20 cellular contexts compared by ENCODE assay signal in the genomic region with DNA sequence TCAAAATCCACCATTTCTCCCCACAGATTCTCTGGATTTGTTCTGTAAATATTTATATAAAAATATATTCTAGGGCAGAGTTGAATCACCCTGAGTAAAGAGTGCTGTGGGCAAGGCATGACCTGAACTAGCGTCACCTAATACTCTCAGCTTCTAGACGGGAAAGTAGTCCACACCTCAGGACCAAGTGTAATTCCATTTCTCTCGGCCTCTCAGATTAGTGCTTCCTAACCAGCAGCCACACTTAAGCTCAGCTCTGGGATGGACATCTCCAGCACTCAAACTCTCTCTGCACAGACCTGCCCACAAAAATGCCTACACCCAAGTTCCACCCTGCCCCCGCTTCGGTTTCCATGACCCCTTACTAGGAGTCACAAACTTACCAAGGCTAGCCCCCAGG. TPM values are rescaled to one million over a fixed set of nuclear protein-coding genes. Genes with fewer than 3 reads are reported as not detected.
A peak's percentile ranks its signal among the peaks of the same experiment; 100 is the strongest.
DNase-seq lines count a peak whose midpoint lies in the region; FAIRE-seq and TF ChIP-seq lines count a peak whose summit lies in the region.
"Had no signal": no experiment of that assay in that cellular context is flagged by ENCODE, and none has a peak within 500 bp of the region (broad histone marks: within the 10 kb centered on the region; RNA-seq: fewer than 3 reads in every experiment).

No MANE protein-coding gene starts in this region.

- no peak overlapping the region for H2BK12ac ChIP-seq in mesenchymal stem cell (ENCODE audit: low read length in 2 of 2)

- H3K4me1 ChIP-seq in mammary epithelial cell (ENCODE audit: insufficient read depth, low read length) (peaks cover 23% of the 10 kb centered on the region), Loucy (ENCODE audit: insufficient read depth, low read length, poor library complexity, severe bottlenecking) (peaks cover 79% of the 10 kb centered on the region), mesenchymal stem cell (ENCODE audit: control insufficient read depth, insufficient read depth, low read depth, low read length) (peaks cover 37% of the 10 kb centered on the region), mesendoderm (ENCODE audit: control insufficient read depth, low read depth, low read length) (no peaks in the 10 kb centered on the region), small intestine (ENCODE audit: control insufficient read depth in 2 of 2, insufficient read depth in 1 of 2, low read depth in 1 of 2, low read length in 1 of 2) (peaks cover 2% of the 10 kb centered on the region in 2 donors)

- H3K79me1 ChIP-seq in mesenchymal stem cell (replicated peaks; ENCODE audit: low read length, poor library complexity, severe bottlenecking), result peaks cover 23% of the 10 kb centered on the region
- H3K79me1 ChIP-seq in mesendoderm (ENCODE audit: low read length), result peaks cover 7% of the 10 kb centered on the region

- in situ Hi-C loops in mammary epithelial cell (cut with MboI; ENCODE audit: low sequenced_read_pairs in 2 of 2), result no loop called here

- CTCF ChIA-PET in mammary epithelial cell (lab: Charles Lee; ENCODE audit: low non-redundant PET), result no interaction called here
- CTCF ChIA-PET in MCF 10A (lab: Yijun Ruan, JAX), result interaction anchor here (0.6 to 1.1 kb wide), 4 partner anchors 42 to 232 kb away, joined by 3 to 4 read pairs (median 3); no protein-coding TSS in a partner anchor

- WGBS in mammary epithelial cell (ENCODE audit: low coverage, missing lambda C conversion rate), result 98% methylated on average over 5 of the region's 5 CpGs
- 97% methylated on average over 5 of the region's 5 CpGs for WGBS in mesenchymal stem cell
- WGBS in mesendoderm (ENCODE audit: extremely low coverage, insufficient coverage, low lambda C conversion rate), result no CpG with 5 or more reads among the region's 5 CpGs
- WGBS in small intestine, 3 donors, result 91 to 93% (median 91%) methylated on average over 5 of the region's 5 CpGs

- H3K27me3 Mint-ChIP-seq in MCF 10A (ENCODE audit: insufficient read depth, unreplicated experiment), result no peaks in the 10 kb centered on the region

- DNase-seq in mammary epithelial cell (no peak), MCF 10A (ENCODE audit: unreplicated experiment) (no peak), cerebellar cortex (ENCODE audit: low spot score) (peak; percentile 43), mesenchymal stem cell (no peak), mesendoderm (no peak), NCI-H2107 treated with DMSO at 0.1 percent for 48 hours (lab: John Stamatoyannopoulos, UW; ENCODE audit: unreplicated experiment) (no peak), small intestine (no peak)
- DNase-seq: 8988T, EL, NCI-H1694, NCI-H2081, NCI-H2171 treated with DMSO at 0.1 percent for 48 hours, NCI-H524 treated with DMSO at 0.1 percent for 48 hours, NCI-H82 had no signal

- no peaks in the 10 kb centered on the region for H3K79me2 ChIP-seq in mammary epithelial cell (ENCODE audit: insufficient read depth, low read length)
- peaks cover 22% of the 10 kb centered on the region; the same call in 1 of the 2 replicates for H3K79me2 ChIP-seq in Loucy (ENCODE audit: insufficient read depth, low read length)
- H3K79me2 ChIP-seq in mesendoderm (ENCODE audit: control insufficient read depth, insufficient read depth, low read length), result peaks cover 4% of the 10 kb centered on the region

- peaks cover 14% of the 10 kb centered on the region for H3K36me3 Mint-ChIP-seq in MCF 10A (ENCODE audit: insufficient read depth, unreplicated experiment)

- H3K27ac ChIP-seq in mammary epithelial cell (ENCODE audit: insufficient read depth, low read depth, low read length) (no peak overlapping the region), mesenchymal stem cell (ENCODE audit: low read length, poor library complexity, severe bottlenecking) (no peak overlapping the region), mesendoderm (ENCODE audit: low read depth, low read length) (no peak overlapping the region), small intestine (ENCODE audit: low read depth in 1 of 2, low read length in 1 of 2) (no peak overlapping the region)
- H3K27ac ChIP-seq: C4-2B, KMS-11, SJSA1 had no signal

- peak overlapping the region; percentile 67 for H2AK5ac ChIP-seq in mesenchymal stem cell (ENCODE audit: low read length, severe bottlenecking)
- no peak overlapping the region for H2AK5ac ChIP-seq in mesendoderm (ENCODE audit: low read length)

- H3K4me2 ChIP-seq in mammary epithelial cell (ENCODE audit: insufficient read depth, low read depth, low read length), result no peak overlapping the region
- H3K4me2 ChIP-seq in Loucy (ENCODE audit: low read depth, low read length, poor library complexity, severe bottlenecking), result peak overlapping the region; percentile 9
- no peak overlapping the region for H3K4me2 ChIP-seq in mesenchymal stem cell (ENCODE audit: low read length, poor library complexity, severe bottlenecking)
- no peak overlapping the region for H3K4me2 ChIP-seq in mesendoderm (ENCODE audit: low read length)
- H3K4me2 ChIP-seq: KMS-11 had no signal

- POLR2A ChIA-PET in MCF 10A (lab: Yijun Ruan, JAX), result interaction anchor here (0.8 to 5.1 kb wide), 4 partner anchors 9 to 43 kb away, joined by 3 to 63 read pairs (median 30); no protein-coding TSS in a partner anchor

- H3K14ac ChIP-seq in mesenchymal stem cell (ENCODE audit: low read length in 2 of 2), result no peak overlapping the region

- H4K5ac ChIP-seq in mesendoderm (ENCODE audit: low read length), result no peak overlapping the region

- no peak overlapping the region for H4K91ac ChIP-seq in mesenchymal stem cell (ENCODE audit: low read length)

- no peaks in the 10 kb centered on the region for H3K9me2 ChIP-seq in Loucy (replicated peaks; ENCODE audit: low read depth, low read length)

- no peak overlapping the region for H2BK15ac ChIP-seq in mesenchymal stem cell (ENCODE audit: low read depth, poor library complexity, severe bottlenecking)
- H2BK15ac ChIP-seq in mesendoderm (replicated peaks; ENCODE audit: low read depth), result no peak overlapping the region

- H3K23ac ChIP-seq in mesenchymal stem cell (ENCODE audit: low read length in 2 of 2) (no peak overlapping the region), mesendoderm (ENCODE audit: low read length) (no peak overlapping the region)

- H2BK5ac ChIP-seq in mesenchymal stem cell (ENCODE audit: low read depth, low read length, poor library complexity, severe bottlenecking) (no peak overlapping the region), mesendoderm (ENCODE audit: low read length) (no peak overlapping the region)

- no peak overlapping the region for H2BK120ac ChIP-seq in mesenchymal stem cell (ENCODE audit: low read depth, low read length)
- H2BK120ac ChIP-seq in mesendoderm (ENCODE audit: low read depth, low read length), result no peak overlapping the region

- H3K9me3 ChIP-seq in mammary epithelial cell (replicated peaks; ENCODE audit: insufficient read depth, low read length) (no peaks in the 10 kb centered on the region), Loucy (ENCODE audit: insufficient read depth, low read depth, low read length) (no peaks in the 10 kb centered on the region), mesenchymal stem cell (ENCODE audit: control insufficient read depth, low read length) (no peaks in the 10 kb centered on the region), small intestine (ENCODE audit: control insufficient read depth, low read depth) (no peaks in the 10 kb centered on the region)

- H3K56ac ChIP-seq in mesendoderm (ENCODE audit: low read length), result no peak overlapping the region

- H3K4me1 Mint-ChIP-seq in MCF 10A (ENCODE audit: insufficient read depth, unreplicated experiment), result peaks cover 24% of the 10 kb centered on the region

- H3K36me3 ChIP-seq in mammary epithelial cell (ENCODE audit: insufficient read depth, low read length) (no peaks in the 10 kb centered on the region), Loucy (ENCODE audit: insufficient read depth, low read length) (no peaks in the 10 kb centered on the region), mesenchymal stem cell (ENCODE audit: control insufficient read depth in 1 of 2, insufficient read depth in 2 of 2, low read depth in 1 of 2, low read length in 2 of 2) (peaks cover 0 to 25% of the 10 kb centered on the region in 2 experiments), mesendoderm (ENCODE audit: control insufficient read depth, insufficient read depth, low read length) (no peaks in the 10 kb centered on the region), small intestine (ENCODE audit: control insufficient read depth in 2 of 2, insufficient read depth in 2 of 2, low read length in 2 of 2) (no peaks in the 10 kb centered on the region)
- H3K36me3 ChIP-seq: SJSA1 had no signal

- H3K9ac ChIP-seq in mammary epithelial cell (ENCODE audit: insufficient read depth, low read length) (no peak overlapping the region), Loucy (ENCODE audit: low read depth, low read length, poor library complexity, severe bottlenecking) (no peak overlapping the region), mesenchymal stem cell (ENCODE audit: low read length) (no peak overlapping the region), mesendoderm (ENCODE audit: low read length) (no peak overlapping the region)
- H3K9ac ChIP-seq: KMS-11 had no signal

- TF ChIP-seq CTCF in mammary epithelial cell (conservative IDR thresholded peaks at IDR 0.05 in 1 of 2, IDR thresholded peaks at IDR 0.05 in 1 of 2; ENCODE audit: extremely low read depth in 1 of 2, insufficient read depth in 1 of 2, low read depth in 1 of 2, low read length in 2 of 2) (no peak), MCF 10A (IDR thresholded peaks at IDR 0.05; ENCODE audit: unreplicated experiment) (no peak), Loucy (conservative IDR thresholded peaks at IDR 0.05; ENCODE audit: low read length) (no peak)

- H4K20me1 ChIP-seq in mammary epithelial cell (ENCODE audit: insufficient read depth, low read length) (no peaks in the 10 kb centered on the region), Loucy (ENCODE audit: insufficient read depth, low read length, poor library complexity, severe bottlenecking) (no peaks in the 10 kb centered on the region)

- H3K4me3 ChIP-seq in mammary epithelial cell (replicated peaks in 1 of 3; ENCODE audit: insufficient read depth in 1 of 3, low read depth in 2 of 3, low read length in 3 of 3) (no peak overlapping the region), Loucy (ENCODE audit: low read length, poor library complexity, severe bottlenecking) (no peak overlapping the region), mesenchymal stem cell (ENCODE audit: insufficient read depth in 1 of 2, low read depth in 1 of 2, low read length in 2 of 2) (no peak overlapping the region), mesendoderm (ENCODE audit: low read length) (no peak overlapping the region), small intestine (ENCODE audit: low read depth in 1 of 2, low read length in 2 of 2) (no peak overlapping the region)
- H3K4me3 ChIP-seq: SJSA1 had no signal

- no peak overlapping the region for H3K4ac ChIP-seq in mesenchymal stem cell (ENCODE audit: low read depth in 1 of 2, low read length in 2 of 2)
- no peak overlapping the region for H3K4ac ChIP-seq in mesendoderm (ENCODE audit: low read depth, low read length)

- H3F3A ChIP-seq in Loucy (ENCODE audit: low read depth), result peaks cover 6% of the 10 kb centered on the region; the same call in 1 of the 2 replicates

- H2AFZ ChIP-seq in mammary epithelial cell (ENCODE audit: low read depth, low read length), result no peak overlapping the region
- no peak overlapping the region for H2AFZ ChIP-seq in Loucy (ENCODE audit: low read length)
- no peak overlapping the region for H2AFZ ChIP-seq in mesenchymal stem cell (ENCODE audit: low read depth, low read length)

- no peak for FAIRE-seq in small intestine (lab: Jason Lieb, UNC)
- FAIRE-seq: H54, RCC 7860 had no signal

- no peak overlapping the region for H4K8ac ChIP-seq in mesenchymal stem cell (ENCODE audit: low read length)
- no peak overlapping the region for H4K8ac ChIP-seq in mesendoderm (ENCODE audit: low read depth, low read length)

- H3K4me3 Mint-ChIP-seq in MCF 10A (ENCODE audit: unreplicated experiment), result no peak overlapping the region

- dilution Hi-C loops in mammary epithelial cell (cut with HindIII; ENCODE audit: low sequenced_read_pairs), result no loop called here

- BruUV-seq in mammary epithelial cell (replicated peaks; lab: Mats Ljungman, UMichigan) (TSS peak; percentile 70), MCF 10A (replicated peaks; lab: Mats Ljungman, UMichigan) (no TSS peak)

- H3K27me3 ChIP-seq in mammary epithelial cell (ENCODE audit: insufficient read depth, low read length) (no peaks in the 10 kb centered on the region), Loucy (ENCODE audit: insufficient read depth, low read length, poor library complexity, severe bottlenecking) (no peaks in the 10 kb centered on the region), mesenchymal stem cell (ENCODE audit: control insufficient read depth in 1 of 2, insufficient read depth in 1 of 2, low read length in 2 of 2) (peaks cover 0 to 78% of the 10 kb centered on the region in 2 experiments), mesendoderm (ENCODE audit: insufficient read depth, low read length, poor library complexity) (no peaks in the 10 kb centered on the region), small intestine (ENCODE audit: control insufficient read depth in 2 of 2, insufficient read depth in 2 of 2, low read length in 2 of 2) (peaks cover 8 to 11% of the 10 kb centered on the region in 2 donors)

- H3K9me3 Mint-ChIP-seq in MCF 10A (ENCODE audit: unreplicated experiment), result no peaks in the 10 kb centered on the region

- no peak overlapping the region for H3K18ac ChIP-seq in mesenchymal stem cell (ENCODE audit: low read depth in 1 of 2, low read length in 2 of 2)
- no peak overlapping the region for H3K18ac ChIP-seq in mesendoderm (ENCODE audit: low read length)

- H3K27ac Mint-ChIP-seq in MCF 10A (ENCODE audit: low read depth, unreplicated experiment), result no peak overlapping the region

- intact Hi-C loops in mammary epithelial cell (cut with micrococcal nuclease), result no loop called here
- intact Hi-C loops in MCF 10A (cut with micrococcal nuclease), result loop anchor here (10.0 kb wide), 1 partner anchor 111 kb away; no protein-coding TSS in a partner anchor

RNA-seq across cellular contexts. Expression of a gene that starts 5.3 kb away (rescaled TPM):
- total RNA-seq in mammary epithelial cell, result 10 to 100 TPM; 24.8 to 57.2 TPM
- 10.9 TPM for polyA plus RNA-seq in mammary epithelial cell
- polyA minus RNA-seq in mammary epithelial cell, result 35.6 TPM
- total RNA-seq in MCF 10A (2022), result 46.9 and 47.2 TPM in 2 replicates
- polyA plus RNA-seq in mesenchymal stem cell (2013, experiment 1 of 2), result 0.14 TPM
- 0.10 TPM for polyA plus RNA-seq in mesenchymal stem cell (2013, experiment 2 of 2)
- 14.9 TPM for polyA plus RNA-seq in mesendoderm (2013, experiment 1 of 2)
- 15.9 TPM for polyA plus RNA-seq in mesendoderm (2013, experiment 2 of 2)
- 1 to 10 TPM in 2 of 3 donors, under 1 TPM in 1; 0.27 to 5.0 (median 1.6) TPM for polyA plus RNA-seq in small intestine

RNA-seq across cellular contexts. Expression of a gene that starts 46.0 kb away (rescaled TPM):
- total RNA-seq in mammary epithelial cell (10 to 100 TPM; 12.2 to 15.3 TPM), MCF 10A (2022) (9.5 and 13.5 TPM in 2 replicates)
- polyA plus RNA-seq in mammary epithelial cell (21.8 TPM), small intestine (10 to 100 TPM in 1 of 3 donors, 1 to 10 TPM in 2; 7.0 to 12.5 (median 10.0) TPM)
- 8.7 TPM for polyA minus RNA-seq in mammary epithelial cell
- polyA plus RNA-seq in mesenchymal stem cell (2013, experiment 1 of 2), result 20.3 TPM
- polyA plus RNA-seq in mesenchymal stem cell (2013, experiment 2 of 2), result 19.6 TPM
- polyA plus RNA-seq in mesendoderm (2013, experiment 1 of 2), result 20.5 TPM
- 19.3 TPM for polyA plus RNA-seq in mesendoderm (2013, experiment 2 of 2)
